14 cellular contexts compared by ENCODE assay signal in the genomic region with DNA sequence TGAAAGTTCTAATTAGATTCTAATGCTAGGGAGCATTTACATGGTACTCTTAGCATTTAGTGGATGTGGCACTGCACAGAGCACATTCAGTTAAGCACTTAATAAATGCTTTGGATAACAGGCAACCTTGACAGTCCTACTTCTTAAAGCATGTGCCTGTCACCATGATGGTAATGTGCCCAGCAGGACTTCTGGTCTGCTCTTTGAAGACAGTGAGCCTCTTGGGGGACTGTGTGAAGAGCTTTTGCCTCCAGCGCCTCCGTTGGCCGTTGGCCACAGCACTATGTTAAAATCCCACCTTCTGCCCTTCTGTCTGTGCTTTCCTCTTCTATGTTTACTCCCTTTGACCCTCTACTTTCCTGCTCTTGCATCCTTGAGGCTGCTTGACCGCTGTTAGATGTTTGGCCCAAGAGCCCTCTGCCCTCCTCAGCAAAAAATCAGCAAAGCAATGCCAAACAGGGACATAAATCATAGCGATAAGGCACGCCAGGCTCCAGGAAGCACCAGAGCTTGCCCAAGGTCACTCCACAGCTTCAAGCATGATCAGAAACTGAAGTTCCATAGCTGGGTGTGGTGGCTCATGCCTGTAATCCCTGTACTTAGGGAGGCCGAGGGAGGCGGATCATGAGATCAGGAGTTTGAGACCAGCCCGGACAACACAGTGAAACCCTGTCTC. TPM values are rescaled to one million over a fixed set of nuclear protein-coding genes. Genes with fewer than 3 reads are reported as not detected.
A peak's percentile ranks its signal among the peaks of the same experiment; 100 is the strongest.
DNase-seq lines count a peak whose midpoint lies in the region; ATAC-seq and TF ChIP-seq lines count a peak whose summit lies in the region.
"Had no signal": no experiment of that assay in that cellular context is flagged by ENCODE, and none has a peak within 500 bp of the region (broad histone marks: within the 10 kb centered on the region; RNA-seq: fewer than 3 reads in every experiment).

No MANE protein-coding gene starts in this region.

- H3K4me1 ChIP-seq in mucosa of stomach (ENCODE audit: control insufficient read depth, insufficient read depth, low read length) (peaks cover 32% of the 10 kb centered on the region), vagina (peaks cover 20% of the 10 kb centered on the region)

- intact Hi-C loops in vagina (cut with DNase I) = loop anchor here (10.0 kb wide), 1 partner anchor 514 kb away; no protein-coding TSS in a partner anchor

- H3K36me3 ChIP-seq in mucosa of stomach (ENCODE audit: control insufficient read depth, insufficient read depth, low read length) (no peaks in the 10 kb centered on the region), vagina (no peaks in the 10 kb centered on the region)

- no peak overlapping the region for H3K4me3 ChIP-seq in mucosa of stomach (ENCODE audit: low read length)
- H3K4me3 ChIP-seq in vagina = peak overlapping the region in 1 of 2 donors; percentile 1

- DNase-seq in DMS 273 (lab: John Stamatoyannopoulos, UW; ENCODE audit: unreplicated experiment) (peak; percentile 30), DMS 273 treated with DMSO at 0.1 percent for 48 hours (lab: John Stamatoyannopoulos, UW) (no peak), iPS DF 19.7 (ENCODE audit: low read depth, low spot score) (peak; percentile 38), vagina (ENCODE audit: extremely low spot score in 2 of 2) (peak in 1 of 2 donors; percentile 74), NOMO-1 treated with DMSO at 0.1 percent for 48 hours (lab: John Stamatoyannopoulos, UW; ENCODE audit: unreplicated experiment) (no peak), DMS79 treated with DMSO at 0.1 percent for 48 hours (lab: John Stamatoyannopoulos, UW) (no peak)
- DNase-seq: activated CD4-positive, CD25-positive, alpha-beta regulatory T cell treated with anti-CD3 and anti-CD28 coated beads, Interleukin-2, amount 50 U/mL, for 72 hours; activated naive CD8-positive, alpha-beta T cell treated with anti-CD3 and anti-CD28 coated beads, Interleukin-2, amount 50 U/mL, for 24 hours; activated T-cell treated with anti-CD3 and anti-CD28 coated beads, Interleukin-2, amount 50 U/mL, for 24 hours; NCI-H2029; NCI-H82; posterior cingulate gyrus had no signal

- no peak for TF ChIP-seq POLR2A in vagina (IDR thresholded peaks at IDR 0.05)

- TF ChIP-seq CTCF in vagina (IDR thresholded peaks at IDR 0.05) = no peak

- H3K9me3 ChIP-seq in mucosa of stomach (ENCODE audit: control insufficient read depth, low read length) (no peaks in the 10 kb centered on the region), vagina (no peaks in the 10 kb centered on the region)

- no peaks in the 10 kb centered on the region for H3K27me3 ChIP-seq in mucosa of stomach (ENCODE audit: control insufficient read depth, insufficient read depth, low read length)
- H3K27me3 ChIP-seq in vagina = no peaks in the 10 kb centered on the region

- H3K27ac ChIP-seq in vagina = peak overlapping the region; percentile 7

- no peak for ATAC-seq in HG02588 (IDR thresholded peaks at IDR 0.05; ENCODE audit: unreplicated experiment)
- ATAC-seq: activated naive CD8-positive, alpha-beta T cell treated with anti-CD3 and anti-CD28 coated beads, Interleukin-2, amount 50 U/mL, for 24 hours had no signal

- H3K9ac ChIP-seq in mucosa of stomach (ENCODE audit: low read length) = peak overlapping the region; percentile 36

RNA-seq across cellular contexts. Expression of a gene that starts 8.3 kb away (rescaled TPM):
- total RNA-seq in vagina = 30.7 TPM

Comparison
In these comparisons a context has a peak if more than half of its experiments do, and no peak if none do; other contexts are left out.
1. DNase-seq: peak in DMS 273 (single experiment) and iPS DF 19.7 (single experiment); none in DMS 273 treated with DMSO at 0.1 percent for 48 hours (single experiment), NOMO-1 treated with DMSO at 0.1 percent for 48 hours (single experiment) and DMS79 treated with DMSO at 0.1 percent for 48 hours (single experiment).